Comparison of ENCODE assay signal across 1 cellular context in genomic region chr10:110442746-110443145, GRCh38.
TF ChIP-seq lines count a peak whose summit lies in the region.

No MANE protein-coding gene starts in this region.

TF ChIP-seq in IMR-90, 13 proteins besides CTCF, POLR2A, EP300 and RAD21 (continued from another document):
- TF ChIP-seq ELK1 (IDR thresholded peaks at IDR 0.05; ENCODE audit: borderline replicate concordance, low read depth, low read length): no peak
- TF ChIP-seq MXI1 (IDR thresholded peaks at IDR 0.05; ENCODE audit: borderline replicate concordance, low read depth, low read length): no peak
- no peak for TF ChIP-seq NFE2L2 (IDR thresholded peaks at IDR 0.05; ENCODE audit: low read depth, low read length)
- no peak for TF ChIP-seq FOS (IDR thresholded peaks at IDR 0.05; ENCODE audit: low read depth, low read length)
- TF ChIP-seq RFX5 (IDR thresholded peaks at IDR 0.05; ENCODE audit: low read depth, low read length): no peak
- TF ChIP-seq MAFK (IDR thresholded peaks at IDR 0.05; ENCODE audit: low read depth, low read length): no peak
- TF ChIP-seq CHD1 (IDR thresholded peaks at IDR 0.05; ENCODE audit: low read depth, low read length): no peak
- no peak for TF ChIP-seq MAZ (IDR thresholded peaks at IDR 0.05; ENCODE audit: borderline replicate concordance, low read depth, low read length)
- no peak for TF ChIP-seq USF2 (IDR thresholded peaks at IDR 0.05; ENCODE audit: low read depth, low read length)
- TF ChIP-seq RCOR1 (IDR thresholded peaks at IDR 0.05; ENCODE audit: insufficient replicate concordance, low read length): no peak
TF ChIP-seq in IMR-90: peak in this region for 0.
